29 cellular contexts compared by ENCODE assay signal in genomic region chr12:70829070-70829469, GRCh38.
"Had no signal": no experiment of that assay in that cellular context is flagged by ENCODE, and none has a peak within 500 bp of the region (broad histone marks: within the 10 kb centered on the region; RNA-seq: fewer than 3 reads in every experiment).

No MANE protein-coding gene starts in this region.

- H3K4me3 ChIP-seq: colonic mucosa, coronary artery, dorsolateral prefrontal cortex, esophagus muscularis mucosa, esophagus squamous epithelium, gastrocnemius medialis, gastroesophageal sphincter, heart left ventricle, heart right ventricle, hepatocyte had no signal

- H3K27me3 Mint-ChIP-seq: dendritic cell treated with granulocyte-macrophage colony-stimulating factor and Interleukin-4, amounts not matched to agents 40 ng/mL and 50 ng/mL, for 4 days; effector memory CD8-positive, alpha-beta T cell had no signal

- H3K36me3 ChIP-seq: colonic mucosa, esophagus muscularis mucosa, esophagus squamous epithelium, gastrocnemius medialis, gastroesophageal sphincter, heart left ventricle, heart right ventricle had no signal

- DNase-seq: colonic mucosa; cortex of kidney; dermis blood vessel endothelial cell; dorsolateral prefrontal cortex; effector CD4-positive, alpha-beta T cell; effector CD8-positive, alpha-beta T cell; effector memory CD4-positive, alpha-beta T cell; effector memory CD8-positive, alpha-beta T cell; endodermal cell; erythroblast; esophagus squamous epithelium; foreskin keratinocyte; foreskin melanocyte; gastrocnemius medialis; glutamatergic neuron; head of caudate nucleus; heart left ventricle; heart right ventricle had no signal

- H3K4me2 ChIP-seq: hepatocyte had no signal

- H3K4me3 Mint-ChIP-seq: dendritic cell treated with granulocyte-macrophage colony-stimulating factor and Interleukin-4, amounts not matched to agents 40 ng/mL and 50 ng/mL, for 4 days; effector memory CD8-positive, alpha-beta T cell; endodermal cell had no signal

- H3K9me3 ChIP-seq: colonic mucosa, esophagus muscularis mucosa, esophagus squamous epithelium, gastrocnemius medialis, gastroesophageal sphincter, heart left ventricle, heart right ventricle had no signal

- H3K27ac ChIP-seq: coronary artery, epithelial cell of prostate, esophagus muscularis mucosa, esophagus squamous epithelium, foreskin keratinocyte, gastrocnemius medialis, gastroesophageal sphincter, heart left ventricle, heart right ventricle had no signal

- H3K4me1 ChIP-seq: colonic mucosa, esophagus muscularis mucosa, esophagus squamous epithelium, foreskin keratinocyte, gastrocnemius medialis, gastroesophageal sphincter, heart left ventricle had no signal

- H3K27ac Mint-ChIP-seq: dendritic cell treated with granulocyte-macrophage colony-stimulating factor and Interleukin-4, amounts not matched to agents 40 ng/mL and 50 ng/mL, for 4 days; effector memory CD8-positive, alpha-beta T cell; endodermal cell had no signal

- ATAC-seq: effector memory CD8-positive, alpha-beta T cell; esophagus mucosa; foreskin keratinocyte; gastrocnemius medialis; gastroesophageal sphincter; heart left ventricle; heart right ventricle had no signal

- FAIRE-seq: colon, endometrium, endothelial cell of umbilical vein, frontal cortex had no signal

- H3K9me3 Mint-ChIP-seq: effector memory CD8-positive, alpha-beta T cell; endodermal cell had no signal
